Comparison of ENCODE assay signal across 9 cellular contexts in genomic region chr16:72877374-72878028, GRCh38.
DNase-seq lines count a peak whose midpoint lies in the region; ATAC-seq, FAIRE-seq and TF ChIP-seq lines count a peak whose summit lies in the region.
"Had no signal": no experiment of that assay in that cellular context is flagged by ENCODE, and none has a peak within 500 bp of the region (broad histone marks: within the 10 kb centered on the region; RNA-seq: fewer than 3 reads in every experiment).

No MANE protein-coding gene starts in this region.

- no peaks in the 10 kb centered on the region for H3K79me2 ChIP-seq in endothelial cell of umbilical vein (ENCODE audit: control insufficient read depth, insufficient read depth, low read length)

- H3K36me3 ChIP-seq in endothelial cell of umbilical vein (ENCODE audit: control insufficient read depth in 2 of 2, extremely low read depth in 1 of 2, insufficient read depth in 2 of 2, low read length in 2 of 2) = no peaks in the 10 kb centered on the region

- H3K27ac ChIP-seq in endothelial cell of umbilical vein (ENCODE audit: insufficient read depth, low read depth, low read length) = peak overlapping the region; percentile 92

- peaks cover 31% of the 10 kb centered on the region for H3K4me1 ChIP-seq in endothelial cell of umbilical vein (ENCODE audit: control insufficient read depth, extremely low read depth, insufficient read depth, low read length)

- intact Hi-C loops in endothelial cell of umbilical vein (cut with micrococcal nuclease) = loop anchor here (1.0 to 5.0 kb wide), 4 partner anchors 28 to 587 kb away; no protein-coding TSS in a partner anchor

- H3K27me3 ChIP-seq in endothelial cell of umbilical vein (ENCODE audit: control insufficient read depth in 2 of 2, insufficient read depth in 2 of 2, low read length in 2 of 2) = no peaks in the 10 kb centered on the region

- no peaks in the 10 kb centered on the region for H3K9me1 ChIP-seq in endothelial cell of umbilical vein (replicated peaks; ENCODE audit: control insufficient read depth, extremely low read depth, insufficient read depth, low read length)

- peak overlapping the region; percentile 22 for H3K9ac ChIP-seq in endothelial cell of umbilical vein (replicated peaks; ENCODE audit: extremely low read depth, insufficient read depth, low read length)

- H3K9me3 ChIP-seq in endothelial cell of umbilical vein (replicated peaks; ENCODE audit: control insufficient read depth, insufficient read depth, low read length) = no peaks in the 10 kb centered on the region

- DNase-seq in CD1c-positive myeloid dendritic cell (ENCODE audit: extremely low spot score) (peak; percentile 40), NB4 (ENCODE audit: low read depth) (peak; percentile 59), endothelial cell of umbilical vein (ENCODE audit: low read depth, low spot score) (peak; percentile 80), cerebellar nuclear complex (lab: John Stamatoyannopoulos, UW) (no peak)
- no peak for DNase-seq in NK-92 treated with Interleukin-12 subunit alpha and Interleukin-12 subunit beta, amount 100 ng/mL, for 24 hours (lab: John Stamatoyannopoulos, UW)
- DNase-seq: activated CD4-positive, alpha-beta T cell treated with anti-CD3 and anti-CD28 coated beads, Interleukin-2, amount 50 U/mL, for 48 hours had no signal

- H3K9me3 Mint-ChIP-seq in nephron = no peaks in the 10 kb centered on the region

- dilution Hi-C loops in endothelial cell of umbilical vein (cut with MboI; ENCODE audit: extremely low pct_ligation_motif_present, low sequenced_read_pairs) = no loop called here

- H3K4me1 Mint-ChIP-seq in nephron = peaks cover 41% of the 10 kb centered on the region

- peak overlapping the region; percentile 45 to 84 (median 49) for H3K27ac Mint-ChIP-seq in nephron

- TF ChIP-seq CTCF in NB4 (IDR thresholded peaks at IDR 0.05; ENCODE audit: low read depth, low read length) (no peak), endothelial cell of umbilical vein (IDR thresholded peaks at IDR 0.05; ENCODE audit: extremely low read depth in 1 of 2, insufficient read depth in 1 of 2, low read depth in 1 of 2, low read length in 2 of 2) (no peak), nephron (IDR thresholded peaks at IDR 0.05; ENCODE audit: unreplicated experiment in 3 of 3) (no peak)

- CTCF ChIA-PET in endothelial cell of umbilical vein (lab: Charles Lee) = interaction anchor here (0.6 to 2.7 kb wide), 7 partner anchors 30 to 299 kb away, joined by 3 to 20 read pairs (median 3); no protein-coding TSS in a partner anchor

- H4K20me1 ChIP-seq in endothelial cell of umbilical vein (replicated peaks; ENCODE audit: control insufficient read depth, extremely low read depth, insufficient read depth, low read length) = no peaks in the 10 kb centered on the region

- H3K36me3 Mint-ChIP-seq in nephron (ENCODE audit: low read depth) = peaks cover 21% of the 10 kb centered on the region

- TF ChIP-seq POLR2A in NB4 (IDR thresholded peaks at IDR 0.05; ENCODE audit: extremely low read depth, insufficient read length) (no peak), endothelial cell of umbilical vein (IDR thresholded peaks at IDR 0.05; ENCODE audit: low read depth, low read length) (no peak)

- peak overlapping the region; percentile 69 for H3K4me2 ChIP-seq in endothelial cell of umbilical vein (ENCODE audit: insufficient read depth, low read length)

- no peak for ATAC-seq in GM18873 (IDR thresholded peaks at IDR 0.05; ENCODE audit: low FRiP score, unreplicated experiment)
- no peak for ATAC-seq in HG03469 (IDR thresholded peaks at IDR 0.05; ENCODE audit: unreplicated experiment)

- H3K4me3 ChIP-seq in NB4 (ENCODE audit: low read depth, low read length) (no peak overlapping the region), endothelial cell of umbilical vein (replicated peaks in 1 of 3; ENCODE audit: insufficient read depth in 1 of 3, low read depth in 1 of 3, low read length in 3 of 3) (no peak overlapping the region)

- H2AFZ ChIP-seq in endothelial cell of umbilical vein (ENCODE audit: low read depth, low read length) = no peak overlapping the region

- BruUV-seq in endothelial cell of umbilical vein (replicated peaks; lab: Mats Ljungman, UMichigan) = no TSS peak

- no peak overlapping the region for H3K4me3 Mint-ChIP-seq in nephron

- POLR2A ChIA-PET in endothelial cell of umbilical vein (lab: Charles Lee) = no interaction called here

- FAIRE-seq in endothelial cell of umbilical vein (lab: Jason Lieb, UNC) = peak; percentile 98

- no peaks in the 10 kb centered on the region for H3K27me3 Mint-ChIP-seq in nephron (ENCODE audit: low read depth)

TF ChIP-seq in endothelial cell of umbilical vein, 7 proteins besides CTCF, POLR2A, EP300 and RAD21:
- TF ChIP-seq POLR2AphosphoS5 (IDR thresholded peaks at IDR 0.05; ENCODE audit: insufficient read depth, low read depth, low read length) = peak; percentile 76
- TF ChIP-seq MYC (IDR thresholded peaks at IDR 0.05; ENCODE audit: low read depth, low read length) = peak; percentile 46
- no peak for TF ChIP-seq GATA2 (IDR thresholded peaks at IDR 0.05; ENCODE audit: insufficient read depth, insufficient read length, low read depth, low read length)
- TF ChIP-seq JUN (IDR thresholded peaks at IDR 0.05; ENCODE audit: borderline replicate concordance, insufficient read depth, insufficient read length, low read depth) = peak; percentile 94
- TF ChIP-seq FOS (IDR thresholded peaks at IDR 0.05; ENCODE audit: borderline replicate concordance, insufficient read depth, low read length) = peak; percentile 93
- peak; percentile 82 for TF ChIP-seq MAX (IDR thresholded peaks at IDR 0.05; ENCODE audit: insufficient read depth, insufficient read length)
- TF ChIP-seq EZH2 (IDR thresholded peaks at IDR 0.05; ENCODE audit: borderline replicate concordance, low read depth, low read length, severe bottlenecking) = no peak

Comparison
In these comparisons a context has a peak if more than half of its experiments do, and no peak if none do; other contexts are left out.
1. DNase-seq: peak in CD1c-positive myeloid dendritic cell (single experiment), NB4 (single experiment) and endothelial cell of umbilical vein (single experiment); none in NK-92 treated with Interleukin-12 subunit alpha and Interleukin-12 subunit beta, amount 100 ng/mL, for 24 hours (single experiment) and cerebellar nuclear complex (0 of 2).